Comparison of ENCODE assay signal across 13 cellular contexts in the genomic region with DNA sequence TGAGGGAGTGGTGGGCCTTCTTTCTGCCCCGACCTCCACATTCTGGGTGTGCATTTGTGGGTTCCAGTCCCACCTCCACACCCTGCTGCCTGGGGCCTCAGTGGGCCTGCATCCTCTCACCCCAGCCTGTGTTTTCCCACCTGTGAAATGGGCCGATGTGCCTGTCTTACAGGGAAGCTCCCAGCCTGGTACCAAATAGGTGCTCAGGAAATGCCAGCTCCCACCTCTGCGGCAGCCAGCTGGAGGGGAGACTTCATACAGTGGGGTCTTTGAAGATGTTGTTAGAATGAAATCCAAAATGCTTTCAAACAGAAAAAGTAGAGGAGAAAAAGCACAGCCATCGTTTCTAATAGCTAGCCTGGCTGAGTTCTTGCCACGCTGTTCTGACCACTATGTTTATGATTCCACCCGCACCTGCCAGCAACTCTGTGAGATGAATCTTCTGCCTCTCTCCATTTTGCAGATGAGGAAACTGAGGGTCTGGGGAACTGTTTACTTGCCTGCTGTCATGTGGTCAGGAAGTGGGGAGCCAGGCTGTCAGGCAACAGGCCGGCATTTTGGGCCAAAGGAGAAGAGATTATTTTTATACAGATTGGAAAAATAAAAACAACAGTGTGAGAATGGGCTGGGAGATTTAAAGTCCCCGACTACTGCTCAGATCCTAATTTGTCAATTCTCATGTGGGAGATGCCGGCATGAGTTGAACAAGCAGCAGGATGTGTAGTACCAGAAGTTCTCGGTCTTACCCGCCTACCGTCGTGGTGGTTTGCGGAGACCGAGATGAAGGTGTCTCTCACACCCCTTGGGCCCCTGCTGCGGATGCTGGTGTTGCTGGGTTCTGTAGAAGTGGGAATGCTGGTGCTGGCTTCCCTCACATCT. TPM values are rescaled to one million over a fixed set of nuclear protein-coding genes. Genes with fewer than 3 reads are reported as not detected.
A peak's percentile ranks its signal among the peaks of the same experiment; 100 is the strongest.
DNase-seq lines count a peak whose midpoint lies in the region; TF ChIP-seq lines count a peak whose summit lies in the region.
"Had no signal": no experiment of that assay in that cellular context is flagged by ENCODE, and none has a peak within 500 bp of the region (broad histone marks: within the 10 kb centered on the region; RNA-seq: fewer than 3 reads in every experiment).

No MANE protein-coding gene starts in this region.

- H2AFZ ChIP-seq in mesenchymal stem cell (ENCODE audit: low read depth, low read length) = no peak overlapping the region

- H2AK5ac ChIP-seq in mesendoderm (ENCODE audit: low read length) = no peak overlapping the region
- H2AK5ac ChIP-seq in mesenchymal stem cell (ENCODE audit: low read length, severe bottlenecking) = no peak overlapping the region

- CTCF ChIA-PET in activated CD4-positive, alpha-beta T cell treated with anti-CD3 and anti-CD28 coated beads, Interleukin-2, amount 10 ng/mL, durations not matched to agents 7 days and 5 days (lab: Charles Lee) = interaction anchor here (0.6 to 1.5 kb wide), 3 partner anchors 11 to 1632 kb away, joined by 3 to 5 read pairs (median 3); no protein-coding TSS in a partner anchor

- H2BK15ac ChIP-seq in mesendoderm (replicated peaks; ENCODE audit: low read depth) = no peak overlapping the region
- no peak overlapping the region for H2BK15ac ChIP-seq in mesenchymal stem cell (ENCODE audit: low read depth, poor library complexity, severe bottlenecking)

- H3K9me3 Mint-ChIP-seq in activated CD4-positive, alpha-beta T cell treated with anti-CD3 and anti-CD28 coated beads, Interleukin-2, amount 10 ng/mL, durations not matched to agents 7 days and 5 days = no peaks in the 10 kb centered on the region
- no peaks in the 10 kb centered on the region for H3K9me3 Mint-ChIP-seq in T-helper 2 cell treated with Interferon-gamma antibody and Interleukin-4, amounts not matched to agents 5 μg/mL and 100 μg/mL, for 36 hours

- TF ChIP-seq CTCF in coronary artery (IDR thresholded peaks at IDR 0.05) = no peak

- no peak overlapping the region for H3K9ac ChIP-seq in mesendoderm (ENCODE audit: low read length)
- no peak overlapping the region for H3K9ac ChIP-seq in mesenchymal stem cell (ENCODE audit: low read length)

- H3K79me1 ChIP-seq in mesendoderm (ENCODE audit: low read length) = peaks cover 47% of the 10 kb centered on the region
- H3K79me1 ChIP-seq in mesenchymal stem cell (replicated peaks; ENCODE audit: low read length, poor library complexity, severe bottlenecking) = peaks cover 39% of the 10 kb centered on the region

- no peak overlapping the region for H2BK5ac ChIP-seq in mesendoderm (ENCODE audit: low read length)
- no peak overlapping the region for H2BK5ac ChIP-seq in mesenchymal stem cell (ENCODE audit: low read depth, low read length, poor library complexity, severe bottlenecking)

- no peak overlapping the region for H2BK120ac ChIP-seq in mesendoderm (ENCODE audit: low read depth, low read length)
- H2BK120ac ChIP-seq in mesenchymal stem cell (ENCODE audit: low read depth, low read length) = no peak overlapping the region

- POLR2A ChIA-PET in activated CD4-positive, alpha-beta T cell treated with anti-CD3 and anti-CD28 coated beads, Interleukin-2, amount 10 ng/mL, durations not matched to agents 7 days and 5 days (lab: Charles Lee) = no interaction called here

- no peak overlapping the region for H4K8ac ChIP-seq in mesendoderm (ENCODE audit: low read depth, low read length)
- no peak overlapping the region for H4K8ac ChIP-seq in mesenchymal stem cell (ENCODE audit: low read length)

- H3K27me3 ChIP-seq in mesendoderm (ENCODE audit: insufficient read depth, low read length, poor library complexity) (no peaks in the 10 kb centered on the region), mesenchymal stem cell (ENCODE audit: control insufficient read depth in 1 of 2, insufficient read depth in 1 of 2, low read length in 2 of 2) (no peaks in the 10 kb centered on the region)
- H3K27me3 ChIP-seq: ascending aorta, esophagus muscularis mucosa, upper lobe of left lung had no signal

- H3K23ac ChIP-seq in mesendoderm (ENCODE audit: low read length) = no peak overlapping the region
- peak overlapping the region in 1 of 2 experiments; percentile 77 for H3K23ac ChIP-seq in mesenchymal stem cell (ENCODE audit: low read length in 2 of 2)

- H3K27ac Mint-ChIP-seq in activated CD4-positive, alpha-beta T cell treated with anti-CD3 and anti-CD28 coated beads, Interleukin-2, amount 10 ng/mL, durations not matched to agents 7 days and 5 days = peak overlapping the region; percentile 84
- H3K27ac Mint-ChIP-seq in T-helper 2 cell treated with Interferon-gamma antibody and Interleukin-4, amounts not matched to agents 5 μg/mL and 100 μg/mL, for 36 hours = peak overlapping the region; percentile 70

- H2BK12ac ChIP-seq in mesenchymal stem cell (ENCODE audit: low read length in 2 of 2) = peak overlapping the region in 1 of 2 experiments; percentile 64

- H3K9me3 ChIP-seq in mesenchymal stem cell (ENCODE audit: control insufficient read depth, low read length) = no peaks in the 10 kb centered on the region
- H3K9me3 ChIP-seq: ascending aorta, esophagus muscularis mucosa, prostate gland, upper lobe of left lung had no signal

- H3K4me1 ChIP-seq in mesendoderm (ENCODE audit: control insufficient read depth, low read depth, low read length) (peaks cover 2% of the 10 kb centered on the region), mesenchymal stem cell (ENCODE audit: control insufficient read depth, insufficient read depth, low read depth, low read length) (peaks cover 34% of the 10 kb centered on the region)

- H3K27ac ChIP-seq in coronary artery = no peak overlapping the region
- H3K27ac ChIP-seq in mesendoderm (ENCODE audit: low read depth, low read length) = no peak overlapping the region
- H3K27ac ChIP-seq in mesenchymal stem cell (ENCODE audit: low read length, poor library complexity, severe bottlenecking) = no peak overlapping the region
- H3K27ac ChIP-seq: ascending aorta, esophagus muscularis mucosa, prostate gland had no signal

- no peaks in the 10 kb centered on the region for H3K27me3 Mint-ChIP-seq in activated CD4-positive, alpha-beta T cell treated with anti-CD3 and anti-CD28 coated beads, Interleukin-2, amount 10 ng/mL, durations not matched to agents 7 days and 5 days
- H3K27me3 Mint-ChIP-seq in T-helper 2 cell treated with Interferon-gamma antibody and Interleukin-4, amounts not matched to agents 5 μg/mL and 100 μg/mL, for 36 hours (ENCODE audit: low read depth) = no peaks in the 10 kb centered on the region

- no peak overlapping the region for H4K91ac ChIP-seq in mesenchymal stem cell (ENCODE audit: low read length)

- H3K4me3 ChIP-seq in coronary artery (no peak overlapping the region), mesendoderm (ENCODE audit: low read length) (no peak overlapping the region), mesenchymal stem cell (ENCODE audit: insufficient read depth in 1 of 2, low read depth in 1 of 2, low read length in 2 of 2) (no peak overlapping the region)
- H3K4me3 ChIP-seq: ascending aorta, esophagus muscularis mucosa, prostate gland, upper lobe of left lung had no signal

- H3K56ac ChIP-seq in mesendoderm (ENCODE audit: low read length) = no peak overlapping the region

- H3K4me2 ChIP-seq in mesendoderm (ENCODE audit: low read length) (no peak overlapping the region), mesenchymal stem cell (ENCODE audit: low read length, poor library complexity, severe bottlenecking) (no peak overlapping the region)

- no peak overlapping the region for H3K4ac ChIP-seq in mesendoderm (ENCODE audit: low read depth, low read length)
- H3K4ac ChIP-seq in mesenchymal stem cell (ENCODE audit: low read depth in 1 of 2, low read length in 2 of 2) = no peak overlapping the region

- H3K18ac ChIP-seq in mesendoderm (ENCODE audit: low read length) (no peak overlapping the region), mesenchymal stem cell (ENCODE audit: low read depth in 1 of 2, low read length in 2 of 2) (peak overlapping the region in 1 of 2 experiments; percentile 63)

- peaks cover 32% of the 10 kb centered on the region for H3K36me3 Mint-ChIP-seq in activated CD4-positive, alpha-beta T cell treated with anti-CD3 and anti-CD28 coated beads, Interleukin-2, amount 10 ng/mL, durations not matched to agents 7 days and 5 days (ENCODE audit: low read depth)
- peaks cover 21% of the 10 kb centered on the region for H3K36me3 Mint-ChIP-seq in T-helper 2 cell treated with Interferon-gamma antibody and Interleukin-4, amounts not matched to agents 5 μg/mL and 100 μg/mL, for 36 hours (ENCODE audit: low read depth)

- H3K4me1 Mint-ChIP-seq in activated CD4-positive, alpha-beta T cell treated with anti-CD3 and anti-CD28 coated beads, Interleukin-2, amount 10 ng/mL, durations not matched to agents 7 days and 5 days = peaks cover 83% of the 10 kb centered on the region
- H3K4me1 Mint-ChIP-seq in T-helper 2 cell treated with Interferon-gamma antibody and Interleukin-4, amounts not matched to agents 5 μg/mL and 100 μg/mL, for 36 hours (ENCODE audit: low read depth) = peaks cover 70% of the 10 kb centered on the region

- no peak overlapping the region for H3K14ac ChIP-seq in mesenchymal stem cell (ENCODE audit: low read length in 2 of 2)

- peak overlapping the region; percentile 44 for H3K4me3 Mint-ChIP-seq in activated CD4-positive, alpha-beta T cell treated with anti-CD3 and anti-CD28 coated beads, Interleukin-2, amount 10 ng/mL, durations not matched to agents 7 days and 5 days
- H3K4me3 Mint-ChIP-seq in T-helper 2 cell treated with Interferon-gamma antibody and Interleukin-4, amounts not matched to agents 5 μg/mL and 100 μg/mL, for 36 hours = peak overlapping the region; percentile 54

- H4K5ac ChIP-seq in mesendoderm (ENCODE audit: low read length) = no peak overlapping the region

- H3K79me2 ChIP-seq in mesendoderm (ENCODE audit: control insufficient read depth, insufficient read depth, low read length) = peaks cover 79% of the 10 kb centered on the region

- no peak for DNase-seq in activated CD4-positive, alpha-beta T cell treated with anti-CD3 and anti-CD28 coated beads, Interleukin-2, amount 10 ng/mL, durations not matched to agents 7 days and 5 days
- no peak for DNase-seq in activated CD4-positive, alpha-beta T cell treated with anti-CD3 and anti-CD28 coated beads, Interleukin-2, amount 50 U/mL, for 4 hours
- DNase-seq in T-helper 2 cell treated with Interferon-gamma antibody and Interleukin-4, amounts not matched to agents 5 μg/mL and 100 μg/mL, for 36 hours (ENCODE audit: low spot score) = no peak
- DNase-seq in coronary artery (ENCODE audit: low spot score) = peak; percentile 55
- peak; percentile 30 for DNase-seq in stimulated activated CD8-positive, alpha-beta memory T cell treated with anti-CD3 and anti-CD28 coated beads, Interleukin-4, amount 100 ng/mL, for 24 hours (ENCODE audit: low read depth)
- DNase-seq in mesendoderm = no peak
- DNase-seq in mesenchymal stem cell = no peak
- DNase-seq in activated CD8-positive, alpha-beta memory T cell treated with anti-CD3 and anti-CD28 coated beads, Interleukin-2, amount 50 U/mL, for 4 hours = no peak
- DNase-seq: head of caudate nucleus had no signal

- H3K36me3 ChIP-seq in mesendoderm (ENCODE audit: control insufficient read depth, insufficient read depth, low read length) = no peaks in the 10 kb centered on the region
- H3K36me3 ChIP-seq in mesenchymal stem cell (ENCODE audit: control insufficient read depth in 1 of 2, insufficient read depth in 2 of 2, low read depth in 1 of 2, low read length in 2 of 2) = peaks cover 0 to 4% of the 10 kb centered on the region in 2 experiments
- H3K36me3 ChIP-seq: ascending aorta, esophagus muscularis mucosa, prostate gland, upper lobe of left lung had no signal

- WGBS in mesendoderm (ENCODE audit: extremely low coverage, insufficient coverage, low lambda C conversion rate) = no CpG with 5 or more reads among the region's 16 CpGs
- 95% methylated on average over 16 of the region's 16 CpGs for WGBS in mesenchymal stem cell

RNA-seq across cellular contexts. Expression of gene TMEM181, which starts 4.6 kb away (rescaled TPM):
- 10 to 100 TPM; 16.9 to 17.6 TPM for total RNA-seq in activated CD4-positive, alpha-beta T cell treated with anti-CD3 and anti-CD28 coated beads, Interleukin-2, amount 10 ng/mL, durations not matched to agents 7 days and 5 days
- 9.1 TPM for polyA plus RNA-seq in mesendoderm (2013, experiment 1 of 2)
- polyA plus RNA-seq in mesendoderm (2013, experiment 2 of 2) = 9.0 TPM
- 30.8 TPM for polyA plus RNA-seq in mesenchymal stem cell (2013, experiment 1 of 2)
- 31.9 TPM for polyA plus RNA-seq in mesenchymal stem cell (2013, experiment 2 of 2)

Comparison
In these comparisons a context has a peak if more than half of its experiments do, and no peak if none do; other contexts are left out.
1. DNase-seq: peak in coronary artery (single experiment) and stimulated activated CD8-positive, alpha-beta memory T cell treated with anti-CD3 and anti-CD28 coated beads, Interleukin-4, amount 100 ng/mL, for 24 hours (single experiment); none in activated CD4-positive, alpha-beta T cell treated with anti-CD3 and anti-CD28 coated beads, Interleukin-2, amount 10 ng/mL, durations not matched to agents 7 days and 5 days (single experiment), activated CD4-positive, alpha-beta T cell treated with anti-CD3 and anti-CD28 coated beads, Interleukin-2, amount 50 U/mL, for 4 hours (0 of 2), T-helper 2 cell treated with Interferon-gamma antibody and Interleukin-4, amounts not matched to agents 5 μg/mL and 100 μg/mL, for 36 hours (single experiment), mesendoderm (single experiment), mesenchymal stem cell (single experiment) and activated CD8-positive, alpha-beta memory T cell treated with anti-CD3 and anti-CD28 coated beads, Interleukin-2, amount 50 U/mL, for 4 hours (single experiment).